Comparison of ENCODE assay signal across 1 cellular context in the genomic region with DNA sequence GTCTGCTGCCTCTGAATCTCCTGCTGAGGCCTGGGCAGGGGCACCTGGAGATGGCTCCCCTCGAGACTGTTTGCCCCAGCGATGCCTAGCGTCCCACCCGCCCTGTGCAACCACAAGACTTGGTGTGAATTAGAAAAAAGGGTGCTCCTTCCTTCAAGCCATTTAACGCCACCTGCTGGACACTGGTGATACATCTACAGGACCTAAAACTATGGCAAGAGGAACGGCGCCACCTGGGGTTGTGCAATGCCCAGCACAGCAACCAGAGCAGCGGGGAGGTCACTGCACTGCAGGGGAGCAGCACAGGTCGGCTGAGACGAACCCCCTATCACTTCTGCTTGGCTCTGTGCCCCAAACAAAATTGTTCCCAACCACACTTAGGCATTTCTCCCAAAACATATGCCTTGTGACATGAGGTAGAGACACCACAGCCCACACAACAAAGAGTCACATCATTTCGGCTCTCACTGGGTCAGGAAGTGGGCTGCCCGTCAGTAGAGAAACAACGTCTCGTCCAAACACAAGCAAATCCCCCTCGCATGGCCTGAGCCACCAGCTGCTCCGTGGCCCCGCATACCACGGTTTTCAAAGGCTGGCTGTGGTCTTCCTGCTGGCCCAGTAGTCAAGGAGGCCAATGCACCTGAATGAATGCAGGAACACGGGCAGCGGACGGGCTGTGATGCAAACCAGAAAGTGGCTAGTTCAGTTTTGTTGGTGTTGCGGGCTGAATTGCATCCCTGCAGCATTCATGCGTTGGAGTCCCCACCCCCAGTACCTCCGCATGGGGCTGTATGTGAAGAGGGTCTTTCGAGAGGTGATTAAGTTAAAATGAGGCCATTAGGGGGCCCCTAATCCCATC.
TF ChIP-seq lines count a peak whose summit lies in the region.

No MANE protein-coding gene starts in this region.

TF ChIP-seq in GM23338, 12 proteins besides CTCF, POLR2A, EP300 and RAD21 (continued from another document):
- TF ChIP-seq, protein P1, sequence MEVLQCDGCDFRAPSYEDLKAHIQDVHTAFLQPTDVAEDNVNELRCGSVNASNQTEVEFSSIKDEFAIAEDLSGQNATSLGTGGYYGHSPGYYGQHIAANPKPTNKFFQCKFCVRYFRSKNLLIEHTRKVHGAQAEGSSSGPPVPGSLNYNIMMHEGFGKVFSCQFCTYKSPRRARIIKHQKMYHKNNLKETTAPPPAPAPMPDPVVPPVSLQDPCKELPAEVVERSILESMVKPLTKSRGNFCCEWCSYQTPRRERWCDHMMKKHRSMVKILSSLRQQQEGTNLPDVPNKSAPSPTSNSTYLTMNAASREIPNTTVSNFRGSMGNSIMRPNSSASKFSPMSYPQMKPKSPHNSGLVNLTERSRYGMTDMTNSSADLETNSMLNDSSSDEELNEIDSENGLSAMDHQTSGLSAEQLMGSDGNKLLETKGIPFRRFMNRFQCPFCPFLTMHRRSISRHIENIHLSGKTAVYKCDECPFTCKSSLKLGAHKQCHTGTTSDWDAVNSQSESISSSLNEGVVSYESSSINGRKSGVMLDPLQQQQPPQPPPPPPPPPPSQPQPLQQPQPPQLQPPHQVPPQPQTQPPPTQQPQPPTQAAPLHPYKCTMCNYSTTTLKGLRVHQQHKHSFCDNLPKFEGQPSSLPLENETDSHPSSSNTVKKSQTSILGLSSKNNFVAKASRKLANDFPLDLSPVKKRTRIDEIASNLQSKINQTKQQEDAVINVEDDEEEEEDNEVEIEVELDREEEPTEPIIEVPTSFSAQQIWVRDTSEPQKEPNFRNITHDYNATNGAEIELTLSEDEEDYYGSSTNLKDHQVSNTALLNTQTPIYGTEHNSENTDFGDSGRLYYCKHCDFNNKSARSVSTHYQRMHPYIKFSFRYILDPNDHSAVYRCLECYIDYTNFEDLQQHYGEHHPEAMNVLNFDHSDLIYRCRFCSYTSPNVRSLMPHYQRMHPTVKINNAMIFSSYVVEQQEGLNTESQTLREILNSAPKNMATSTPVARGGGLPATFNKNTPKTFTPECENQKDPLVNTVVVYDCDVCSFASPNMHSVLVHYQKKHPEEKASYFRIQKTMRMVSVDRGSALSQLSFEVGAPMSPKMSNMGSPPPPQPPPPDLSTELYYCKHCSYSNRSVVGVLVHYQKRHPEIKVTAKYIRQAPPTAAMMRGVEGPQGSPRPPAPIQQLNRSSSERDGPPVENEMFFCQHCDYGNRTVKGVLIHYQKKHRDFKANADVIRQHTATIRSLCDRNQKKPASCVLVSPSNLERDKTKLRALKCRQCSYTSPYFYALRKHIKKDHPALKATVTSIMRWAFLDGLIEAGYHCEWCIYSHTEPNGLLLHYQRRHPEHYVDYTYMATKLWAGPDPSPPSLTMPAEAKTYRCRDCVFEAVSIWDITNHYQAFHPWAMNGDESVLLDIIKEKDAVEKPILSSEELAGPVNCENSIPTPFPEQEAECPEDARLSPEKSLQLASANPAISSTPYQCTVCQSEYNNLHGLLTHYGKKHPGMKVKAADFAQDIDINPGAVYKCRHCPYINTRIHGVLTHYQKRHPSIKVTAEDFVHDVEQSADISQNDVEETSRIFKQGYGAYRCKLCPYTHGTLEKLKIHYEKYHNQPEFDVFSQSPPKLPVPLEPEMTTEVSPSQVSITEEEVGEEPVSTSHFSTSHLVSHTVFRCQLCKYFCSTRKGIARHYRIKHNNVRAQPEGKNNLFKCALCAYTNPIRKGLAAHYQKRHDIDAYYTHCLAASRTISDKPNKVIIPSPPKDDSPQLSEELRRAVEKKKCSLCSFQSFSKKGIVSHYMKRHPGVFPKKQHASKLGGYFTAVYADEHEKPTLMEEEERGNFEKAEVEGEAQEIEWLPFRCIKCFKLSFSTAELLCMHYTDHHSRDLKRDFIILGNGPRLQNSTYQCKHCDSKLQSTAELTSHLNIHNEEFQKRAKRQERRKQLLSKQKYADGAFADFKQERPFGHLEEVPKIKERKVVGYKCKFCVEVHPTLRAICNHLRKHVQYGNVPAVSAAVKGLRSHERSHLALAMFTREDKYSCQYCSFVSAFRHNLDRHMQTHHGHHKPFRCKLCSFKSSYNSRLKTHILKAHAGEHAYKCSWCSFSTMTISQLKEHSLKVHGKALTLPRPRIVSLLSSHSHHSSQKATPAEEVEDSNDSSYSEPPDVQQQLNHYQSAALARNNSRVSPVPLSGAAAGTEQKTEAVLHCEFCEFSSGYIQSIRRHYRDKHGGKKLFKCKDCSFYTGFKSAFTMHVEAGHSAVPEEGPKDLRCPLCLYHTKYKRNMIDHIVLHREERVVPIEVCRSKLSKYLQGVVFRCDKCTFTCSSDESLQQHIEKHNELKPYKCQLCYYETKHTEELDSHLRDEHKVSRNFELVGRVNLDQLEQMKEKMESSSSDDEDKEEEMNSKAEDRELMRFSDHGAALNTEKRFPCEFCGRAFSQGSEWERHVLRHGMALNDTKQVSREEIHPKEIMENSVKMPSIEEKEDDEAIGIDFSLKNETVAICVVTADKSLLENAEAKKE (CRISPR knock-in tag; IDR thresholded peaks at IDR 0.05) = no peak
- TF ChIP-seq NANOG (IDR thresholded peaks at IDR 0.05; ENCODE audit: borderline replicate concordance) (no peak), ZNF114 (CRISPR knock-in tag; IDR thresholded peaks at IDR 0.05) (no peak)
